ENCODE assay signal across 8 cellular contexts in genomic region chr19:4352701-4353121, GRCh38. TPM values are rescaled to one million over a fixed set of nuclear protein-coding genes. Genes with fewer than 3 reads are reported as not detected.
A peak's percentile ranks its signal among the peaks of the same experiment; 100 is the strongest.
DNase-seq lines count a peak whose midpoint lies in the region; ATAC-seq and TF ChIP-seq lines count a peak whose summit lies in the region.

No MANE protein-coding gene starts in this region.

- H3K9me3 ChIP-seq in HEK293 (ENCODE audit: control insufficient read depth, insufficient read depth, low read depth, low read length) (no peaks in the 10 kb centered on the region), heart right ventricle (no peaks in the 10 kb centered on the region), spleen (no peaks in the 10 kb centered on the region)

- H3K36me3 ChIP-seq in HEK293 (ENCODE audit: control insufficient read depth in 2 of 2, insufficient read depth in 1 of 2, low read length in 2 of 2) (peaks cover 10 to 25% of the 10 kb centered on the region in 2 experiments; a peak in 2 of 3 replicates), heart right ventricle (peaks cover 0 to 62% (median 0%) of the 10 kb centered on the region in 9 donors), spleen (peaks cover 0 to 60% (median 3%) of the 10 kb centered on the region in 6 donors)

- no peak for TF ChIP-seq POLR2A in spleen (IDR thresholded peaks at IDR 0.05)

- TF ChIP-seq CTCF in HEK293 (tag by site-specific recombination; IDR thresholded peaks at IDR 0.05) (peak; percentile 52; the same call in 1 of the 2 replicates), heart right ventricle (IDR thresholded peaks at IDR 0.05) (peak; percentile 78 to 94 (median 87)), spleen (IDR thresholded peaks at IDR 0.05 in 8 of 11, conservative IDR thresholded peaks at IDR 0.05 in 3 of 11) (peak; percentile 64 to 95 (median 88))

- CTCF ChIA-PET in HEK293 (lab: Yijun Ruan, JAX): interaction anchor here (0.6 to 5.0 kb wide), 38 partner anchors 8 to 1037 kb away, joined by 3 to 92 read pairs (median 4); partner anchors contain the start of genes CHAF1A, MPND, SH3GL1 and YJU2

- peak in 7 of 8 donors; percentile 21 to 65 (median 47) for ATAC-seq in heart right ventricle
- no peak for ATAC-seq in GM19395 (IDR thresholded peaks at IDR 0.05; ENCODE audit: unreplicated experiment)

- WGBS in heart right ventricle, 2 donors: 39 to 46% methylated on average over 9 of the region's 9 CpGs
- 35 to 56% (median 41%) methylated on average over 9 of the region's 9 CpGs for WGBS in spleen, 5 donors

- H3K4me3 ChIP-seq in HEK293 (ENCODE audit: low read depth, low read length): no peak overlapping the region
- no peak overlapping the region for H3K4me3 ChIP-seq in heart right ventricle
- H3K4me3 ChIP-seq in spleen: no peak overlapping the region

- peak; percentile 36 to 45 for DNase-seq in AML-193 (lab: John Stamatoyannopoulos, UW)
- DNase-seq in RPMI7951 (ENCODE audit: low read depth): peak; percentile 46
- peak; percentile 70 for DNase-seq in activated naive CD4-positive, alpha-beta T cell treated with anti-CD3 and anti-CD28 coated beads, Interleukin-2, amount 50 U/mL, for 16 hours
- DNase-seq in heart right ventricle: no peak
- DNase-seq in spleen: peak; percentile 79
- no peak for DNase-seq in NCI-H774 (lab: John Stamatoyannopoulos, UW)

- no peaks in the 10 kb centered on the region for H3K27me3 ChIP-seq in heart right ventricle
- peaks cover 0 to 24% (median 0%) of the 10 kb centered on the region in 7 donors for H3K27me3 ChIP-seq in spleen (replicated peaks in 1 of 7)

- POLR2A ChIA-PET in HEK293 (lab: Yijun Ruan, JAX): interaction anchor here (0.6 to 1.8 kb wide), 6 partner anchors 8 to 1632 kb away, joined by 3 to 28 read pairs (median 4); partner anchors contain the start of gene MPND

- intact Hi-C loops in heart right ventricle (cut with DNase I): loop anchor here in 9 of 10 donors (2.0 to 10.0 kb wide), 4 partner anchors 78 to 90 kb away; partner anchors contain the start of gene SHD (in 1 of the 9)
- intact Hi-C loops in spleen (cut with DNase I; ENCODE audit: low total_unique reads): loop anchor here (5.0 kb wide), 1 partner anchor 85 kb away; no protein-coding TSS in a partner anchor

- no peak overlapping the region for H3K27ac ChIP-seq in HEK293 (ENCODE audit: extremely low read depth, low read depth, low read length)
- H3K27ac ChIP-seq in heart right ventricle: no peak overlapping the region
- no peak overlapping the region for H3K27ac ChIP-seq in spleen

- H3K4me1 ChIP-seq in HEK293 (ENCODE audit: control insufficient read depth, insufficient read depth, low read length) (no peaks in the 10 kb centered on the region), heart right ventricle (peaks cover 0 to 8% (median 0%) of the 10 kb centered on the region in 9 donors), spleen (peaks cover 0 to 15% (median 1%) of the 10 kb centered on the region in 6 donors)

TF ChIP-seq in HEK293, 187 proteins besides CTCF, POLR2A, EP300 and RAD21:
- TF ChIP-seq ZNF692 (tag by site-specific recombination; IDR thresholded peaks at IDR 0.05) (0 out of 2 replicates have a peak, but pooled peaks have one; percentile 39), ZNF654 (tag by site-specific recombination; IDR thresholded peaks at IDR 0.05; ENCODE audit: low read depth) (peak; percentile 42), ZSCAN18 (tag by site-specific recombination; IDR thresholded peaks at IDR 0.05) (no peak), PATZ1 (tag by site-specific recombination; IDR thresholded peaks at IDR 0.05) (peak; percentile 89), ZNF600 (tag by site-specific recombination; IDR thresholded peaks at IDR 0.05) (peak; percentile 36; the same call in 1 of the 2 replicates), ZNF530 (tag by site-specific recombination; IDR thresholded peaks at IDR 0.05; ENCODE audit: low read depth) (no peak), SP2 (tag by site-specific recombination; IDR thresholded peaks at IDR 0.05) (peak; percentile 47), BCL11B (tag by site-specific recombination; IDR thresholded peaks at IDR 0.05; ENCODE audit: low read depth) (peak; percentile 47; the same call in 1 of the 2 replicates), ZBTB7A (tag by site-specific recombination; IDR thresholded peaks at IDR 0.05; ENCODE audit: low read depth) (peak; percentile 9; the same call in 1 of the 2 replicates)

RNA-seq across cellular contexts. Expression of gene MPND, which starts 9.3 kb away (rescaled TPM):
- total RNA-seq in RPMI7951 (2014; rRNA removed; shearing (Covaris generic)): 4.0 and 4.8 TPM in 2 replicates
- total RNA-seq in heart right ventricle: 10 to 100 TPM; 18.7 to 26.6 (median 20.9) TPM
- polyA plus RNA-seq in heart right ventricle: 10 to 100 TPM; 15.2 to 25.2 TPM
- 10 to 100 TPM in 4 of 7 donors, 1 to 10 TPM in 3; 6.4 to 24.2 (median 13.8) TPM for total RNA-seq in spleen
- 10 to 100 TPM; 17.1 to 24.0 (median 17.9) TPM for polyA plus RNA-seq in spleen

RNA-seq across cellular contexts. Expression of gene STAP2, which starts 14.1 kb away (rescaled TPM):
- 30.2 and 38.4 TPM in 2 replicates for total RNA-seq in RPMI7951 (2014; rRNA removed; shearing (Covaris generic))
- 1 to 10 TPM in 9 of 10 donors, under 1 TPM in 1; 0.56 to 9.1 (median 2.6) TPM for total RNA-seq in heart right ventricle
- polyA plus RNA-seq in heart right ventricle: 1 to 10 TPM; 2.1 to 2.2 TPM
- total RNA-seq in spleen: 1 to 10 TPM in 4 of 7 donors, under 1 TPM in 2, not detected in 1; 0.79 to 5.1 (median 1.6) TPM
- 1 to 10 TPM; 2.1 to 2.9 (median 2.5) TPM for polyA plus RNA-seq in spleen

RNA-seq across cellular contexts. Expression of gene SH3GL1, which starts 47.6 kb away (rescaled TPM):
- 83.2 and 84.3 TPM in 2 replicates for total RNA-seq in RPMI7951 (2014; rRNA removed; shearing (Covaris generic))
- total RNA-seq in heart right ventricle (10 to 100 TPM; 13.1 to 33.4 (median 17.6) TPM), spleen (10 to 100 TPM; 37.2 to 77.4 (median 66.2) TPM)
- polyA plus RNA-seq in heart right ventricle (10 to 100 TPM; 20.1 to 41.8 TPM), spleen (10 to 100 TPM; 26.1 to 44.0 (median 31.3) TPM)

RNA-seq across cellular contexts. Expression of gene FSD1, which starts 48.3 kb away (rescaled TPM):
- 9.7 and 11.3 TPM in 2 replicates for total RNA-seq in RPMI7951 (2014; rRNA removed; shearing (Covaris generic))
- total RNA-seq in heart right ventricle (under 1 TPM in 1 of 10 donors, not detected in 9; 0.25 TPM), spleen (1 to 10 TPM in 6 of 7 donors, under 1 TPM in 1; 0.80 to 6.6 (median 2.0) TPM)
- polyA plus RNA-seq in heart right ventricle (under 1 TPM in 1 of 2 donors, not detected in 1; 0.10 TPM), spleen (1 to 10 TPM; 2.3 to 3.0 (median 2.5) TPM)

RNA-seq across cellular contexts. Expression of gene CHAF1A, which starts 49.7 kb away (rescaled TPM):
- 12.9 and 16.8 TPM in 2 replicates for total RNA-seq in RPMI7951 (2014; rRNA removed; shearing (Covaris generic))
- total RNA-seq in heart right ventricle (1 to 10 TPM; 4.5 to 8.7 (median 6.6) TPM), spleen (10 to 100 TPM in 5 of 7 donors, 1 to 10 TPM in 2; 9.4 to 17.9 (median 10.6) TPM)
- polyA plus RNA-seq in heart right ventricle (1 to 10 TPM; 4.2 to 4.4 TPM), spleen (1 to 10 TPM; 3.8 to 7.4 (median 5.7) TPM)

Comparison
In these comparisons a context has a peak if more than half of its experiments do, and no peak if none do; other contexts are left out.
1. DNase-seq: peak in AML-193 (2 of 2), RPMI7951 (single experiment), activated naive CD4-positive, alpha-beta T cell treated with anti-CD3 and anti-CD28 coated beads, Interleukin-2, amount 50 U/mL, for 16 hours (single experiment) and spleen (single experiment); none in heart right ventricle (0 of 2) and NCI-H774 (single experiment).
2. Peak in every context shown above with its lines, with median percentiles within 50 percentile points of each other: CTCF ChIP-seq.